ENCODE assay signal across 17 cellular contexts in the genomic region with DNA sequence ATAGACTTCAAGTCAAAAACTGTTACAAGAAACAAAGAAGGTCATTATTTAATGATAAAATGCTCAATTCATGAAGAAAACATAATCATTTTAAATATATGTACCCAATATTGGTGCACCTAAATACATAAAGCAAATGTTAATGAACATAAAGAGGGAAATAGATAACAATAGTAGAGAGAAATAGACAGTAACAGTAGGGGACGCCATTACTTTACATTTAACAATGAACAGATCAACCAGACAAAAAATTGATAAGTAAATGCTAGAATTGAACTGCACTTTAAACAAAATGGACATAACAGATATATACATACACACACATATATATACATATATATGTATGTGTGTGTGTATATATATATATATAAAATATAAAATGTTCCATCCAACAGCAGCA. TPM values are rescaled to one million over a fixed set of nuclear protein-coding genes. Genes with fewer than 3 reads are reported as not detected.
DNase-seq lines count a peak whose midpoint lies in the region; TF ChIP-seq lines count a peak whose summit lies in the region.
"Had no signal": no experiment of that assay in that cellular context is flagged by ENCODE, and none has a peak within 500 bp of the region (broad histone marks: within the 10 kb centered on the region; RNA-seq: fewer than 3 reads in every experiment).

No MANE protein-coding gene starts in this region.

- H3K36me3 Mint-ChIP-seq in MCF 10A (ENCODE audit: insufficient read depth, unreplicated experiment) (no peaks in the 10 kb centered on the region), chondrocyte (ENCODE audit: low read depth) (peaks cover 4% of the 10 kb centered on the region), Caco-2 (ENCODE audit: insufficient read depth, unreplicated experiment) (no peaks in the 10 kb centered on the region)

- intact Hi-C loops in MCF 10A (cut with micrococcal nuclease) (loop anchor here (1.0 to 2.0 kb wide), 4 partner anchors 30 to 505 kb away; no protein-coding TSS in a partner anchor), breast epithelium (cut with DNase I; ENCODE audit: low total_unique reads) (no loop called here), Caco-2 (cut with micrococcal nuclease; ENCODE audit: unreplicated experiment) (no loop called here)

- H3K27me3 ChIP-seq in breast epithelium (no peaks in the 10 kb centered on the region), Caco-2 (replicated peaks; ENCODE audit: control insufficient read depth, insufficient read depth, low read length) (no peaks in the 10 kb centered on the region)
- H3K27me3 ChIP-seq: spleen had no signal

- TF ChIP-seq POLR2A in breast epithelium (IDR thresholded peaks at IDR 0.05) = no peak

- BruUV-seq in MCF 10A (replicated peaks; lab: Mats Ljungman, UMichigan) (no TSS peak), Caco-2 (replicated peaks; lab: Mats Ljungman, UMichigan) (no TSS peak)

- H3K4me1 Mint-ChIP-seq in MCF 10A (ENCODE audit: insufficient read depth, unreplicated experiment) (peaks cover 10% of the 10 kb centered on the region), chondrocyte (ENCODE audit: low read depth) (no peaks in the 10 kb centered on the region), Caco-2 (ENCODE audit: low read depth, unreplicated experiment) (no peaks in the 10 kb centered on the region)

- CTCF ChIA-PET in MCF 10A (lab: Yijun Ruan, JAX) (interaction anchor here (0.8 to 5.8 kb wide), 4 partner anchors 26 to 31 kb away, joined by 3 to 46 read pairs (median 24); no protein-coding TSS in a partner anchor), Caco-2 (lab: Charles Lee) (no interaction called here)

- H3K9me3 Mint-ChIP-seq in MCF 10A (ENCODE audit: unreplicated experiment) (no peaks in the 10 kb centered on the region), chondrocyte (ENCODE audit: low read depth) (peaks cover 18% of the 10 kb centered on the region), Caco-2 (ENCODE audit: unreplicated experiment) (peaks cover 28% of the 10 kb centered on the region)

- H3K4me3 ChIP-seq in breast epithelium (no peak overlapping the region), Caco-2 (ENCODE audit: low read depth, low read length) (no peak overlapping the region)
- H3K4me3 ChIP-seq: spleen, tibial artery had no signal

- H3K4me3 Mint-ChIP-seq in MCF 10A (ENCODE audit: unreplicated experiment) (no peak overlapping the region), chondrocyte (ENCODE audit: unreplicated experiment) (no peak overlapping the region), Caco-2 (ENCODE audit: unreplicated experiment) (no peak overlapping the region)
- H3K4me3 Mint-ChIP-seq: T-helper 2 cell treated with Interferon-gamma antibody and Interleukin-4, amounts not matched to agents 5 μg/mL and 100 μg/mL, for 36 hours had no signal

- H3K4me1 ChIP-seq in breast epithelium (no peaks in the 10 kb centered on the region), Caco-2 (no peaks in the 10 kb centered on the region)
- H3K4me1 ChIP-seq: spleen, tibial artery had no signal

- H3K27ac Mint-ChIP-seq in MCF 10A (ENCODE audit: low read depth, unreplicated experiment) (no peak overlapping the region), chondrocyte (ENCODE audit: unreplicated experiment) (no peak overlapping the region), Caco-2 (ENCODE audit: unreplicated experiment) (no peak overlapping the region)
- H3K27ac Mint-ChIP-seq: T-helper 2 cell treated with Interferon-gamma antibody and Interleukin-4, amounts not matched to agents 5 μg/mL and 100 μg/mL, for 36 hours had no signal

- H3K36me3 ChIP-seq in breast epithelium (no peaks in the 10 kb centered on the region), Caco-2 (ENCODE audit: control insufficient read depth, insufficient read depth, low read length) (no peaks in the 10 kb centered on the region)
- H3K36me3 ChIP-seq: spleen, tibial artery had no signal

- DNase-seq in MCF 10A (ENCODE audit: unreplicated experiment) (peak; percentile 43), breast epithelium (ENCODE audit: low spot score in 2 of 2) (no peak), MV-4-11 (lab: John Stamatoyannopoulos, UW) (peak; percentile 52), chondrocyte (ENCODE audit: low spot score) (no peak), renal cortical epithelial cell (ENCODE audit: low read depth) (peak; percentile 10), Caco-2 (no peak), NCI-H345 treated with DMSO at 0.1 percent for 48 hours (lab: John Stamatoyannopoulos, UW; ENCODE audit: unreplicated experiment) (no peak), activated gamma-delta T cell (lab: John Stamatoyannopoulos, UW) (no peak)
- DNase-seq: activated CD8-positive, alpha-beta memory T cell treated with anti-CD3 and anti-CD28 coated beads for 24 hours; KG1; kidney glomerular epithelial cell; NCI-H2107; spleen; tibial artery had no signal

- H3K27me3 Mint-ChIP-seq in MCF 10A (ENCODE audit: insufficient read depth, unreplicated experiment) = no peaks in the 10 kb centered on the region
- peaks cover 11% of the 10 kb centered on the region for H3K27me3 Mint-ChIP-seq in chondrocyte (ENCODE audit: low read depth)
- H3K27me3 Mint-ChIP-seq in Caco-2 (ENCODE audit: insufficient read depth, unreplicated experiment) = no peaks in the 10 kb centered on the region

- no peak overlapping the region for H3K27ac ChIP-seq in breast epithelium
- H3K27ac ChIP-seq: spleen, tibial artery had no signal

- TF ChIP-seq CTCF in MCF 10A (IDR thresholded peaks at IDR 0.05; ENCODE audit: unreplicated experiment) (peak; percentile 54), breast epithelium (IDR thresholded peaks at IDR 0.05) (no peak), chondrocyte (IDR thresholded peaks at IDR 0.05) (peak; percentile 62), Caco-2 (IDR thresholded peaks at IDR 0.05; ENCODE audit: insufficient read depth in 1 of 2, low read depth in 1 of 2, low read length in 1 of 2, severe bottlenecking in 1 of 2, unreplicated experiment in 1 of 2) (no peak)

- POLR2A ChIA-PET in MCF 10A (lab: Yijun Ruan, JAX) = interaction anchor here (0.8 to 1.0 kb wide), 2 partner anchors 24 to 30 kb away, joined by 3 read pairs; no protein-coding TSS in a partner anchor
- POLR2A ChIA-PET in Caco-2 (lab: Charles Lee) = no interaction called here

- H3K9me3 ChIP-seq in breast epithelium (peaks cover 0 to 3% of the 10 kb centered on the region in 2 donors), Caco-2 (peaks cover 14% of the 10 kb centered on the region)

RNA-seq across cellular contexts. Expression of a gene that starts 37.4 kb away (rescaled TPM):
- not detected in 2 replicates for total RNA-seq in MCF 10A (2022)
- total RNA-seq in breast epithelium = under 1 TPM in 1 of 3 donors, not detected in 2; 0.15 TPM
- not detected in 3 replicates for total RNA-seq in chondrocyte
- total RNA-seq in renal cortical epithelial cell = not detected in 2 replicates
- total RNA-seq in Caco-2 (2022) = not detected in 2 replicates
- total RNA-seq: Daoy, fibroblast of villous mesenchyme had no signal

Comparison
In these comparisons a context has a peak if more than half of its experiments do, and no peak if none do; other contexts are left out.
1. DNase-seq: peak in MCF 10A (single experiment), MV-4-11 (single experiment) and renal cortical epithelial cell (single experiment); none in breast epithelium (0 of 2), chondrocyte (single experiment), Caco-2 (0 of 2), NCI-H345 treated with DMSO at 0.1 percent for 48 hours (single experiment) and activated gamma-delta T cell (single experiment).
2. CTCF ChIP-seq: peak in MCF 10A (single experiment) and chondrocyte (single experiment); none in breast epithelium (0 of 3) and Caco-2 (0 of 2).